In the genomic region with DNA sequence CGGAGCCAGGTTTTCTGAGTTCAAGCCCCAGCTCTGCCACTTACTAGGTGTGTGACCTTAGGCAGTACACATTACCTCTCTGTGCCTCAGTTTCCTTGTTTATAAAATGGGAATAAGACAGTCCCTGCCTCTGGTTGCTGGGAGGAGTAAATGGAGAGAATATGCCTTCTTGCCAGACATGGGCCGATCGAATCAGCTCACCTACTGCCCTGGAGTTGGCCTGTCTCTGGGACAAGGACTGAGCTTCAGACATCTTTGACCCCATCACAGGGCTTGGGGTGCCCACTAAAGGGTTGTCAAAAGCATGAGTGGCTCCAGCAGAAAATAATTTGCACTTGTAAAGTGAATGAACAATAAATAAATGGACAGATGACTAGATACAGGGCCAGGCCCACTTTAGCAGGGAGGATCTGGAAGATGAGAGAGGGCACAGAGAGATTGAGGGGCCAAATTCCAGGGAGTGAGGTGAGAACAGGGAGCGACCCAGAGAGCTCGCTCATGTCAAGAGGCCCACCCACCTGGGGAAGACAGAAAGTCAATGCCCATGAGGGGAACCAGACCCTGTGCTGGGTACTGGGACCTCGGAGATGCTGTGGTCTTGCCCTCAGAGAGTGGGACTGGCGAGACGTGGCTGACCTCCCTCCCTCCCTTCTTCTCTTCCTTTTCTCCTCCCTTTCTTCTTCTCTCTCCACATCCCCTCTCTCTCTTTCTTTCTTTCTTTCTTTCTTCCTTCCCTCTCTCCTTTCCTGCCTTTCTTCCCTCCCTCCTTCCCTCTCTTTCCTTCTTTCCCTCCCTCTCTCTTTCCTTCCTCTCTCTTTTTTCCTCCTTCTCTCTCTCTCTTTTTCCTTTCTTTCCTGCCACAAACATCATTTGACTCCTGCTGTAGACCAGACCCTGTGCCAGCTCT, we compare ENCODE assay signal across 2 cellular contexts.
TF ChIP-seq lines count a peak whose summit lies in the region.

No MANE protein-coding gene starts in this region.

TF ChIP-seq in HepG2, 621 proteins besides CTCF, POLR2A, EP300 and RAD21:
- TF ChIP-seq, protein P1, sequence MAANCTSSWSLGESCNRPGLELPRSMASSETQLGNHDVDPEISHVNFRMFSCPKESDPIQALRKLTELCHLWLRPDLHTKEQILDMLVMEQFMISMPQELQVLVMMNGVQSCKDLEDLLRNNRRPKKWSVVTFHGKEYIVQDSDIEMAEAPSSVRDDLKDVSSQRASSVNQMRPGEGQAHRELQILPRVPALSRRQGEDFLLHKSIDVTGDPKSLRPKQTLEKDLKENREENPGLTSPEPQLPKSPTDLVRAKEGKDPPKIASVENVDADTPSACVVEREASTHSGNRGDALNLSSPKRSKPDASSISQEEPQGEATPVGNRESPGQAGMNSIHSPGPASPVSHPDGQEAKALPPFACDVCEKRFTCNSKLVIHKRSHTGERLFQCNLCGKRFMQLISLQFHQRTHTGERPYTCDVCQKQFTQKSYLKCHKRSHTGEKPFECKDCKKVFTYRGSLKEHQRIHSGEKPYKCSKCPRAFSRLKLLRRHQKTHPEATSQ (CRISPR knock-in tag; IDR thresholded peaks at IDR 0.05; ENCODE audit: borderline replicate concordance): no peak
- TF ChIP-seq ZNF484 (CRISPR knock-in tag; IDR thresholded peaks at IDR 0.05; ENCODE audit: borderline replicate concordance, low read depth) (no peak), NFRKB (IDR thresholded peaks at IDR 0.05) (peak; percentile 43; the same call in 1 of the 2 replicates), ZFYVE20 (CRISPR knock-in tag; IDR thresholded peaks at IDR 0.05; ENCODE audit: borderline replicate concordance, low read depth) (no peak), NFIB (CRISPR knock-in tag; IDR thresholded peaks at IDR 0.05; ENCODE audit: borderline replicate concordance) (0 out of 2 replicates have a peak, but pooled peaks have one; percentile 37), NONO (IDR thresholded peaks at IDR 0.05) (0 out of 2 replicates have a peak, but pooled peaks have one; percentile 17), NONO (CRISPR knock-in tag; conservative IDR thresholded peaks at IDR 0.05) (no peak), BRCA1 (CRISPR knock-in tag; IDR thresholded peaks at IDR 0.05) (no peak), ZNF496 (CRISPR knock-in tag; IDR thresholded peaks at IDR 0.05; ENCODE audit: insufficient replicate concordance) (no peak), ATF7 (IDR thresholded peaks at IDR 0.05) (0 out of 2 replicates have a peak, but pooled peaks have one; percentile 3), ATF7 (CRISPR knock-in tag; IDR thresholded peaks at IDR 0.05) (no peak), FOXK2 (IDR thresholded peaks at IDR 0.05) (peak; percentile 26; the same call in 1 of the 2 replicates), ZNF282 (IDR thresholded peaks at IDR 0.05; ENCODE audit: partially characterized antibody) (peak; percentile 50), PLRG1 (conservative IDR thresholded peaks at IDR 0.05) (0 out of 2 replicates have a peak, but pooled peaks have one; percentile 77)

TF ChIP-seq in WTC11, 78 proteins besides CTCF, POLR2A, EP300 and RAD21:
- TF ChIP-seq GABPB1 (CRISPR knock-in tag; IDR thresholded peaks at IDR 0.05) (no peak), ZNF512 (CRISPR knock-in tag; IDR thresholded peaks at IDR 0.05; ENCODE audit: borderline replicate concordance) (0 out of 2 replicates have a peak, but pooled peaks have one; percentile 22), E2F4 (CRISPR knock-in tag; IDR thresholded peaks at IDR 0.05; ENCODE audit: borderline replicate concordance, low read depth) (no peak)
